Comparison of ENCODE assay signal across 8 cellular contexts in the genomic region with DNA sequence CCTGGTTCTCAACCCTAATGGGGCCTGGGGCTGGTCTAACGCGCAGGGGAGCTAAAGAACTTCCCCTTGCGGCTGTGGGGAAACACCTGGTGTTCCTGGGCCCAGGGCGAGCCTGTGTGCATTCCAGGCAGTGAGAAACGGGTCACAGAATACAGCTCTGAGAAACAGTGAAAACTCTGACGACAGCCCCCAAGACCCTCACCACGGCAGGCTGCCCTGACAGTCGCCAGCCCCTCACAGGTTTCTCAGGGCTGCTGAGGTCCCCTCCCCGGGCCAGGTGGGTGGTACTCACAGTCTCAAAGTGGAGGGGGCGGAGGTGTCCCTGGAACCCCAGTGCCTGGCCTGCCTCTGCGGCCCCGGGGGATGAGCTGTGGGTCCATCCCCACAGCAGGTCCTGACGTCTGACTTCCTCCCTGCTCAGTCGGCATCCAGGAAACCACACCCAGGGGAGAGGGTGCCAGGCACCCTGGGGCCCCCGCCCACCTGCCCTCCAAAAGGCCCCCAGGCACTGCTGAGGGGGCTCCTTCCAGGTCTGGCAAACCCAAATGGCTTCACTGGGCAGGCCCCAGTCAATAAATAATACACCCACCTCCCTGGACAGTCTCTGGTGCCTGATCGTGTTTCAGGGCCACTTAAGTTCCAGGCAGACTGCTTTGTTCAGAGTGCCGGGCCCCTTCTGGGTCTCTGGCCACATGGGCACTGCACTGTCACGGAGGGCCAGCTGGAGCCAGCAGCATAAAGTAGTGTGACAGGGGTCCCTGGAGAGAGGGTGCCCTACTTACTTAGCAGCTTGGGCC. TPM values are rescaled to one million over a fixed set of nuclear protein-coding genes. Genes with fewer than 3 reads are reported as not detected.
DNase-seq lines count a peak whose midpoint lies in the region; ATAC-seq and TF ChIP-seq lines count a peak whose summit lies in the region.

No MANE protein-coding gene starts in this region.

- H3K4me3 Mint-ChIP-seq in activated CD4-positive, alpha-beta memory T cell treated with anti-CD3 and anti-CD28 coated beads, Interleukin-2, amount 10 ng/mL, durations not matched to agents 7 days and 5 days, result peak overlapping the region; percentile 78
- H3K4me3 Mint-ChIP-seq in stimulated activated naive CD8-positive, alpha-beta T cell treated with anti-CD3 and anti-CD28 coated beads, Interleukin-15, amount 100 ng/mL, for 72 hours, result peak overlapping the region; percentile 79 to 86

- no peak for TF ChIP-seq CTCF in GM12864 (IDR thresholded peaks at IDR 0.05; ENCODE audit: low read depth, low read length, missing control alignments)

- H3K36me3 Mint-ChIP-seq in activated CD4-positive, alpha-beta memory T cell treated with anti-CD3 and anti-CD28 coated beads, Interleukin-2, amount 10 ng/mL, durations not matched to agents 7 days and 5 days (ENCODE audit: low read depth), result peaks cover 30% of the 10 kb centered on the region

- intact Hi-C loops in cardiac septum (cut with DNase I), result no loop called here

- no peaks in the 10 kb centered on the region for H3K9me3 Mint-ChIP-seq in activated CD4-positive, alpha-beta memory T cell treated with anti-CD3 and anti-CD28 coated beads, Interleukin-2, amount 10 ng/mL, durations not matched to agents 7 days and 5 days
- no peaks in the 10 kb centered on the region for H3K9me3 Mint-ChIP-seq in stimulated activated naive CD8-positive, alpha-beta T cell treated with anti-CD3 and anti-CD28 coated beads, Interleukin-15, amount 100 ng/mL, for 72 hours

- H3K27me3 Mint-ChIP-seq in activated CD4-positive, alpha-beta memory T cell treated with anti-CD3 and anti-CD28 coated beads, Interleukin-2, amount 10 ng/mL, durations not matched to agents 7 days and 5 days, result no peaks in the 10 kb centered on the region
- H3K27me3 Mint-ChIP-seq in stimulated activated naive CD8-positive, alpha-beta T cell treated with anti-CD3 and anti-CD28 coated beads, Interleukin-15, amount 100 ng/mL, for 72 hours, result no peaks in the 10 kb centered on the region

- H3K4me1 Mint-ChIP-seq in activated CD4-positive, alpha-beta memory T cell treated with anti-CD3 and anti-CD28 coated beads, Interleukin-2, amount 10 ng/mL, durations not matched to agents 7 days and 5 days, result peaks cover 53% of the 10 kb centered on the region
- peaks cover 77% of the 10 kb centered on the region for H3K4me1 Mint-ChIP-seq in stimulated activated naive CD8-positive, alpha-beta T cell treated with anti-CD3 and anti-CD28 coated beads, Interleukin-15, amount 100 ng/mL, for 72 hours

- POLR2A ChIA-PET in activated CD4-positive, alpha-beta memory T cell treated with anti-CD3 and anti-CD28 coated beads, Interleukin-2, amount 10 ng/mL, durations not matched to agents 7 days and 5 days (lab: Charles Lee), result interaction anchor here (0.8 to 3.5 kb wide), 22 partner anchors 8 to 405 kb away, joined by 3 to 23 read pairs (median 4); partner anchors contain the start of genes NUP210 and RPL32

- peak overlapping the region; percentile 100 for H3K27ac Mint-ChIP-seq in activated CD4-positive, alpha-beta memory T cell treated with anti-CD3 and anti-CD28 coated beads, Interleukin-2, amount 10 ng/mL, durations not matched to agents 7 days and 5 days
- peak overlapping the region; percentile 93 to 97 for H3K27ac Mint-ChIP-seq in stimulated activated naive CD8-positive, alpha-beta T cell treated with anti-CD3 and anti-CD28 coated beads, Interleukin-15, amount 100 ng/mL, for 72 hours

- peak; percentile 22 for ATAC-seq in HG03342 (IDR thresholded peaks at IDR 0.05; ENCODE audit: unreplicated experiment)
- ATAC-seq in stimulated activated naive CD8-positive, alpha-beta T cell treated with anti-CD3 and anti-CD28 coated beads, Interleukin-15, amount 100 ng/mL, for 72 hours, result peak; percentile 54
- ATAC-seq in HG03521 (IDR thresholded peaks at IDR 0.05; ENCODE audit: unreplicated experiment), result no peak
- no peak for ATAC-seq in GM21381 (IDR thresholded peaks at IDR 0.05; ENCODE audit: unreplicated experiment)

- peak overlapping the region; percentile 54 for H3K4me3 ChIP-seq in GM12864 (ENCODE audit: low read depth, low read length)

- CTCF ChIA-PET in activated CD4-positive, alpha-beta memory T cell treated with anti-CD3 and anti-CD28 coated beads, Interleukin-2, amount 10 ng/mL, durations not matched to agents 7 days and 5 days (lab: Charles Lee), result interaction anchor here (1.0 to 8.0 kb wide), 5 partner anchors 15 to 437 kb away, joined by 3 to 66 read pairs (median 3); no protein-coding TSS in a partner anchor

- DNase-seq in GM12864 (ENCODE audit: low read depth) (no peak), cardiac septum (ENCODE audit: low spot score) (peak; percentile 89), NCI-H82 treated with DMSO at 0.1 percent for 48 hours (lab: John Stamatoyannopoulos, UW; ENCODE audit: unreplicated experiment) (no peak)
- DNase-seq in activated CD4-positive, alpha-beta memory T cell treated with anti-CD3 and anti-CD28 coated beads, Interleukin-2, amount 10 ng/mL, durations not matched to agents 7 days and 5 days, result peak; percentile 76
- peak; percentile 41 to 79 for DNase-seq in stimulated activated naive CD8-positive, alpha-beta T cell treated with anti-CD3 and anti-CD28 coated beads, Interleukin-15, amount 100 ng/mL, for 72 hours

RNA-seq across cellular contexts. Expression of gene IQSEC1, which starts 57.7 kb away (rescaled TPM):
- total RNA-seq in activated CD4-positive, alpha-beta memory T cell treated with anti-CD3 and anti-CD28 coated beads, Interleukin-2, amount 10 ng/mL, durations not matched to agents 7 days and 5 days, result 100 to 1,000 TPM in 1 of 2 experiments, 10 to 100 TPM in 1; 99.8 to 100 TPM
- total RNA-seq in cardiac septum, result 59.7 TPM

Comparison
In these comparisons a context has a peak if more than half of its experiments do, and no peak if none do; other contexts are left out.
1. DNase-seq: peak in activated CD4-positive, alpha-beta memory T cell treated with anti-CD3 and anti-CD28 coated beads, Interleukin-2, amount 10 ng/mL, durations not matched to agents 7 days and 5 days (single experiment), cardiac septum (single experiment) and stimulated activated naive CD8-positive, alpha-beta T cell treated with anti-CD3 and anti-CD28 coated beads, Interleukin-15, amount 100 ng/mL, for 72 hours (2 of 2); none in GM12864 (single experiment) and NCI-H82 treated with DMSO at 0.1 percent for 48 hours (single experiment).
2. ATAC-seq: peak in HG03342 (single experiment) and stimulated activated naive CD8-positive, alpha-beta T cell treated with anti-CD3 and anti-CD28 coated beads, Interleukin-15, amount 100 ng/mL, for 72 hours (single experiment); none in HG03521 (single experiment) and GM21381 (single experiment).